ENCODE assay signal across 9 cellular contexts in the genomic region with DNA sequence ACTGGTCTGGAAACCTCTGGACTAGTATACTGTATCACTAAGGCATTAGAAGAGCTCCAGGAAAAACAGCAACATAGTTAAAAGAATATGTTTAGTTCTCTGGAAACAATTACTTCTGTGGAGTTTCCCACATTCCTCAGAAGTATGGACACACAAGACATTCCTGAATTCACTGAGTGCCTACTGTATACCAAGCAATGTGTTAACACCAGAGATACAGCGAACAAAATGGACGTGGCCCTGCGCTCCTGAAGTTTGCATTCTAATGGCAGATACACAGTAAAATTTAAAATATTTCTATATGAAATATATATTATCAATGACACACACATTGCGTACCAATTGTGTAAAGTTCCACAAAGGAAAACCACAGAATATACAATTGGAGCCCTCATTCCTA. TPM values are rescaled to one million over a fixed set of nuclear protein-coding genes. Genes with fewer than 3 reads are reported as not detected.
DNase-seq lines count a peak whose midpoint lies in the region; ATAC-seq and TF ChIP-seq lines count a peak whose summit lies in the region.
"Had no signal": no experiment of that assay in that cellular context is flagged by ENCODE, and none has a peak within 500 bp of the region (broad histone marks: within the 10 kb centered on the region; RNA-seq: fewer than 3 reads in every experiment).

No MANE protein-coding gene starts in this region.

- ATAC-seq in gastrocnemius medialis (no peak), GM18517 (IDR thresholded peaks at IDR 0.05; ENCODE audit: unreplicated experiment) (no peak)

- no peak for TF ChIP-seq POLR2A in gastrocnemius medialis (IDR thresholded peaks at IDR 0.05)

- peak overlapping the region; percentile 85 for H3K4me3 ChIP-seq in H7 (ENCODE audit: insufficient read depth, low read depth, low read length)
- H3K4me3 ChIP-seq in SU-DHL-6 (ENCODE audit: insufficient read depth, low read length, poor library complexity, severe bottlenecking) = peak overlapping the region; percentile 58
- peak overlapping the region; percentile 84 for H3K4me3 ChIP-seq in fibroblast of villous mesenchyme (ENCODE audit: low read depth, low read length)
- peak overlapping the region; percentile 71 to 91 (median 86) for H3K4me3 ChIP-seq in gastrocnemius medialis

- H3K27me3 ChIP-seq in H7 (ENCODE audit: control insufficient read depth, insufficient read depth, low read length) (no peaks in the 10 kb centered on the region; the same call in 1 of the 2 replicates), SU-DHL-6 (ENCODE audit: low read length) (no peaks in the 10 kb centered on the region), gastrocnemius medialis (no peaks in the 10 kb centered on the region)

- DNase-seq in H7 (no peak), fibroblast of villous mesenchyme (ENCODE audit: low read depth) (peak; percentile 2), gastrocnemius medialis (no peak), hippocampal formation (lab: John Stamatoyannopoulos, UW) (no peak), NOMO-1 treated with DMSO at 0.1 percent for 48 hours (lab: John Stamatoyannopoulos, UW; ENCODE audit: unreplicated experiment) (no peak), COLO829 (ENCODE audit: low spot score) (no peak)

- H3K36me3 ChIP-seq in H7 (replicated peaks; ENCODE audit: control insufficient read depth, insufficient read depth, low read length) (peaks cover 21% of the 10 kb centered on the region), SU-DHL-6 (ENCODE audit: low read length) (no peaks in the 10 kb centered on the region), gastrocnemius medialis (peaks cover 0 to 16% of the 10 kb centered on the region in 2 donors)

- intact Hi-C loops in gastrocnemius medialis (cut with DNase I; ENCODE audit: low total_unique reads) = loop anchor here (10.0 kb wide), 2 partner anchors 337 to 803 kb away; a partner anchor contains a TSS

- H3K9me2 ChIP-seq in SU-DHL-6 (replicated peaks; ENCODE audit: insufficient read depth, low read length) = no peaks in the 10 kb centered on the region

- H2AFZ ChIP-seq in SU-DHL-6 (ENCODE audit: low read depth, low read length, severe bottlenecking) = no peak overlapping the region

- no peaks in the 10 kb centered on the region for H4K20me1 ChIP-seq in SU-DHL-6 (ENCODE audit: low read depth, low read length)

- H3K9me3 ChIP-seq in SU-DHL-6 (ENCODE audit: insufficient read depth, low read length) (no peaks in the 10 kb centered on the region), gastrocnemius medialis (no peaks in the 10 kb centered on the region)

- peaks cover 3% of the 10 kb centered on the region; the same call in 1 of the 2 replicates for H3K79me2 ChIP-seq in SU-DHL-6 (ENCODE audit: insufficient read depth, low read length)

- in situ Hi-C loops in gastrocnemius medialis (cut with MboI; ENCODE audit: low sequenced_read_pairs in 4 of 4) = no loop called here

- peak overlapping the region; percentile 78 for H3K9ac ChIP-seq in SU-DHL-6 (ENCODE audit: low read length)

- no peaks in the 10 kb centered on the region for H3F3A ChIP-seq in SU-DHL-6 (ENCODE audit: insufficient read depth)

- H3K4me1 ChIP-seq in gastrocnemius medialis = peaks cover 8 to 16% of the 10 kb centered on the region in 2 donors

- H3K27ac ChIP-seq in SU-DHL-6 (ENCODE audit: low read depth, low read length) (no peak overlapping the region), gastrocnemius medialis (peak overlapping the region; percentile 86 to 92 (median 90))

- TF ChIP-seq CTCF in SU-DHL-6 (IDR thresholded peaks at IDR 0.05; ENCODE audit: insufficient read depth, low read length, poor library complexity, severe bottlenecking) (no peak), fibroblast of villous mesenchyme (IDR thresholded peaks at IDR 0.05; ENCODE audit: insufficient read depth, low read depth, low read length) (no peak), gastrocnemius medialis (IDR thresholded peaks at IDR 0.05 in 4 of 5, conservative IDR thresholded peaks at IDR 0.05 in 1 of 5) (no peak)

- peak overlapping the region; percentile 93 for H3K4me2 ChIP-seq in SU-DHL-6 (ENCODE audit: low read depth, low read length, poor library complexity, severe bottlenecking)

RNA-seq across cellular contexts. Expression of a gene that starts 1.1 kb away (rescaled TPM):
- total RNA-seq in H7 (2014; rRNA removed; shearing (Covaris generic)) = 23.3 and 28.5 TPM in 2 replicates
- total RNA-seq in fibroblast of villous mesenchyme (6.8 and 10.4 TPM in 2 replicates), gastrocnemius medialis (10 to 100 TPM in 3 of 4 donors, 1 to 10 TPM in 1; 8.6 to 16.9 (median 12.7) TPM)

RNA-seq across cellular contexts. Expression of a gene that starts 14.6 kb away (rescaled TPM):
- total RNA-seq in H7 (2014; rRNA removed; shearing (Covaris generic)) = not detected in 2 replicates
- not detected in 2 replicates for total RNA-seq in fibroblast of villous mesenchyme
- not detected for total RNA-seq in gastrocnemius medialis
- total RNA-seq: LHCN-M2 had no signal

RNA-seq across cellular contexts. Expression of a gene that starts 50.3 kb away (rescaled TPM):
- 4.8 and 5.2 TPM in 2 replicates for total RNA-seq in H7 (2014; rRNA removed; shearing (Covaris generic))
- total RNA-seq in fibroblast of villous mesenchyme (3.9 and 5.8 TPM in 2 replicates), gastrocnemius medialis (1 to 10 TPM in 2 of 4 donors, under 1 TPM in 2; 0.56 to 6.1 (median 1.2) TPM)
